In genomic region chr17:43813386-43813785, GRCh38 we compare ENCODE assay signal across 26 cellular contexts. TPM values are rescaled to one million over a fixed set of nuclear protein-coding genes. Genes with fewer than 3 reads are reported as not detected.
"Had no signal": no experiment of that assay in that cellular context is flagged by ENCODE, and none has a peak within 500 bp of the region (broad histone marks: within the 10 kb centered on the region; RNA-seq: fewer than 3 reads in every experiment).

No MANE protein-coding gene starts in this region.

- DNase-seq: activated CD4-positive, alpha-beta T cell treated with anti-CD3 and anti-CD28 coated beads, Interleukin-2, amount 10 ng/mL, durations not matched to agents 7 days and 5 days; activated CD8-positive, alpha-beta memory T cell treated with anti-CD3 and anti-CD28 coated beads, Interleukin-2, amount 10 ng/mL, durations not matched to agents 7 days and 5 days; activated CD8-positive, alpha-beta T cell treated with anti-CD3 and anti-CD28 coated beads for 36 hours; dorsolateral prefrontal cortex; effector memory CD8-positive, alpha-beta T cell; left colon; natural killer cell; ovary; stimulated activated CD4-positive, alpha-beta T cell treated with anti-CD3 and anti-CD28 coated beads, Interleukin-12 subunit alpha, Interleukin-12 subunit beta, amount 100 ng/mL, for 4 hours; stimulated activated naive CD8-positive, alpha-beta T cell treated with anti-CD3 and anti-CD28 coated beads, Interleukin-15, amount 100 ng/mL, for 72 hours; T-helper 1 cell; WERI-Rb-1 had no signal

- FAIRE-seq: colon, endothelial cell of umbilical vein, frontal cortex, islet of Langerhans, TTC549 had no signal

RNA-seq across cellular contexts. Expression of gene MPP3, which starts 19.6 kb away (rescaled TPM):
- total RNA-seq: activated CD4-positive, alpha-beta T cell treated with anti-CD3 and anti-CD28 coated beads, Interleukin-2, amount 10 ng/mL, durations not matched to agents 7 days and 5 days; activated CD8-positive, alpha-beta memory T cell treated with anti-CD3 and anti-CD28 coated beads, Interleukin-2, amount 10 ng/mL, durations not matched to agents 7 days and 5 days; natural killer cell had no signal

RNA-seq across cellular contexts. Expression of gene CFAP97D1, which starts 33.2 kb away (rescaled TPM):
- total RNA-seq: activated CD4-positive, alpha-beta T cell treated with anti-CD3 and anti-CD28 coated beads, Interleukin-2, amount 10 ng/mL, durations not matched to agents 7 days and 5 days; activated CD8-positive, alpha-beta memory T cell treated with anti-CD3 and anti-CD28 coated beads, Interleukin-2, amount 10 ng/mL, durations not matched to agents 7 days and 5 days; activated naive CD4-positive, alpha-beta T cell treated with anti-CD3 and anti-CD28 coated beads, Interleukin-2, amount 50 U/mL, for 72 hours; activated T-helper 1 cell treated with anti-CD3 and anti-CD28 coated beads, Interleukin-12 subunit alpha, Interleukin-12 subunit beta, Interleukin-2, Interleukin-4 antibody, amounts not matched to agents 30 ng/mL and 10 ng/mL and 1 ng/mL, durations not matched to agents 14 hours and 24 hours and 36 hours; ascending aorta; endothelial cell of umbilical vein; esophagus mucosa; frontal cortex; left colon; natural killer cell; right atrium auricular region; skeletal muscle tissue; urinary bladder had no signal

RNA-seq across cellular contexts. Expression of gene CD300LG, which starts 33.6 kb away (rescaled TPM):
- total RNA-seq: activated CD4-positive, alpha-beta T cell treated with anti-CD3 and anti-CD28 coated beads, Interleukin-2, amount 10 ng/mL, durations not matched to agents 7 days and 5 days; activated CD8-positive, alpha-beta memory T cell treated with anti-CD3 and anti-CD28 coated beads, Interleukin-2, amount 10 ng/mL, durations not matched to agents 7 days and 5 days; activated CD8-positive, alpha-beta T cell treated with anti-CD3 and anti-CD28 coated beads for 36 hours; activated naive CD4-positive, alpha-beta T cell treated with anti-CD3 and anti-CD28 coated beads, Interleukin-2, amount 50 U/mL, for 72 hours; activated T-helper 1 cell treated with anti-CD3 and anti-CD28 coated beads, Interleukin-12 subunit alpha, Interleukin-12 subunit beta, Interleukin-2, Interleukin-4 antibody, amounts not matched to agents 30 ng/mL and 10 ng/mL and 1 ng/mL, durations not matched to agents 14 hours and 24 hours and 36 hours; endothelial cell of umbilical vein; frontal cortex; natural killer cell had no signal

RNA-seq across cellular contexts. Expression of gene SOST, which starts 54.8 kb away (rescaled TPM):
- total RNA-seq: activated CD4-positive, alpha-beta T cell treated with anti-CD3 and anti-CD28 coated beads, Interleukin-2, amount 10 ng/mL, durations not matched to agents 7 days and 5 days; activated CD8-positive, alpha-beta memory T cell treated with anti-CD3 and anti-CD28 coated beads, Interleukin-2, amount 10 ng/mL, durations not matched to agents 7 days and 5 days; activated CD8-positive, alpha-beta T cell treated with anti-CD3 and anti-CD28 coated beads for 36 hours; activated naive CD4-positive, alpha-beta T cell treated with anti-CD3 and anti-CD28 coated beads, Interleukin-2, amount 50 U/mL, for 72 hours; activated T-helper 1 cell treated with anti-CD3 and anti-CD28 coated beads, Interleukin-12 subunit alpha, Interleukin-12 subunit beta, Interleukin-2, Interleukin-4 antibody, amounts not matched to agents 30 ng/mL and 10 ng/mL and 1 ng/mL, durations not matched to agents 14 hours and 24 hours and 36 hours; endothelial cell of umbilical vein; esophagus mucosa; frontal cortex; left colon; lung; natural killer cell; ovary; right atrium auricular region; skeletal muscle tissue; tibial nerve had no signal
